ENCODE assay signal across 10 cellular contexts in genomic region chr7:43873300-43873699, GRCh38. TPM values are rescaled to one million over a fixed set of nuclear protein-coding genes. Genes with fewer than 3 reads are reported as not detected.
DNase-seq lines count a peak whose midpoint lies in the region; ATAC-seq and TF ChIP-seq lines count a peak whose summit lies in the region.
"Had no signal": no experiment of that assay in that cellular context is flagged by ENCODE, and none has a peak within 500 bp of the region (broad histone marks: within the 10 kb centered on the region; RNA-seq: fewer than 3 reads in every experiment).

No MANE protein-coding gene starts in this region.

- H3K36me3 ChIP-seq in body of pancreas (replicated peaks in 1 of 2; ENCODE audit: insufficient read depth in 1 of 2, low read depth in 2 of 2): peaks cover 6 to 7% of the 10 kb centered on the region in 2 donors
- peaks cover 24 to 32% of the 10 kb centered on the region in 2 donors for H3K36me3 ChIP-seq in thyroid gland

- no peak for TF ChIP-seq CTCF in body of pancreas (IDR thresholded peaks at IDR 0.05)
- TF ChIP-seq CTCF in thyroid gland (IDR thresholded peaks at IDR 0.05): no peak

- no peak overlapping the region for H3K27ac Mint-ChIP-seq in activated naive CD4-positive, alpha-beta T cell treated with anti-CD3 and anti-CD28 coated beads, Interleukin-2, amount 50 U/mL, for 72 hours
- H3K27ac Mint-ChIP-seq in stimulated activated memory B cell treated with anti-CD40 and anti-IgM and Interleukin-4, amounts not matched to agents 10 μg/mL and 1 μg/mL and 100 μg/mL, for 72 hours: no peak overlapping the region
- H3K27ac Mint-ChIP-seq: WTC11 had no signal

- H3K27ac ChIP-seq in body of pancreas (no peak overlapping the region), thyroid gland (peak overlapping the region in 2 of 3 donors; percentile 13 to 40)

- DNase-seq in HCEC 1CT (peak; percentile 81), body of pancreas (peak in 3 of 4 donors; percentile 37 to 54 (median 41)), hepatic stellate cell (ENCODE audit: low spot score) (peak; percentile 73), thyroid gland (no peak), NCI-H187 (lab: John Stamatoyannopoulos, UW) (no peak), D341Med (ENCODE audit: low spot score) (no peak)
- DNase-seq in activated naive CD4-positive, alpha-beta T cell treated with anti-CD3 and anti-CD28 coated beads, Interleukin-2, amount 50 U/mL, for 72 hours (ENCODE audit: low spot score in 2 of 2): no peak
- DNase-seq: NCI-H748 treated with DMSO at 0.1 percent for 48 hours had no signal

- H3K9me3 ChIP-seq in body of pancreas (no peaks in the 10 kb centered on the region), thyroid gland (no peaks in the 10 kb centered on the region)

- TF ChIP-seq POLR2A in body of pancreas (IDR thresholded peaks at IDR 0.05): no peak
- no peak for TF ChIP-seq POLR2A in thyroid gland (IDR thresholded peaks at IDR 0.05)

- H3K27me3 ChIP-seq in body of pancreas (no peaks in the 10 kb centered on the region), thyroid gland (no peaks in the 10 kb centered on the region)

- ATAC-seq in body of pancreas: no peak
- no peak for ATAC-seq in activated naive CD4-positive, alpha-beta T cell treated with anti-CD3 and anti-CD28 coated beads, Interleukin-2, amount 50 U/mL, for 72 hours
- ATAC-seq in stimulated activated memory B cell treated with anti-CD40 and anti-IgM and Interleukin-4, amounts not matched to agents 10 μg/mL and 1 μg/mL and 100 μg/mL, for 72 hours: no peak
- ATAC-seq: WTC11 had no signal

- H3K4me1 ChIP-seq in body of pancreas (peaks cover 9% of the 10 kb centered on the region), thyroid gland (peaks cover 5 to 18% of the 10 kb centered on the region in 2 donors)

- peaks cover 15 to 19% of the 10 kb centered on the region in 2 donors for H3K36me3 Mint-ChIP-seq in activated naive CD4-positive, alpha-beta T cell treated with anti-CD3 and anti-CD28 coated beads, Interleukin-2, amount 50 U/mL, for 72 hours
- H3K36me3 Mint-ChIP-seq in stimulated activated memory B cell treated with anti-CD40 and anti-IgM and Interleukin-4, amounts not matched to agents 10 μg/mL and 1 μg/mL and 100 μg/mL, for 72 hours: peaks cover 36% of the 10 kb centered on the region

- no peaks in the 10 kb centered on the region for H3K27me3 Mint-ChIP-seq in stimulated activated memory B cell treated with anti-CD40 and anti-IgM and Interleukin-4, amounts not matched to agents 10 μg/mL and 1 μg/mL and 100 μg/mL, for 72 hours

- intact Hi-C loops in body of pancreas (cut with DNase I) (no loop called here), thyroid gland (cut with DNase I) (no loop called here)

- H3K4me3 Mint-ChIP-seq in stimulated activated memory B cell treated with anti-CD40 and anti-IgM and Interleukin-4, amounts not matched to agents 10 μg/mL and 1 μg/mL and 100 μg/mL, for 72 hours: no peak overlapping the region
- H3K4me3 Mint-ChIP-seq: WTC11 had no signal

- peaks cover 0 to 5% of the 10 kb centered on the region in 2 donors for H3K9me3 Mint-ChIP-seq in activated naive CD4-positive, alpha-beta T cell treated with anti-CD3 and anti-CD28 coated beads, Interleukin-2, amount 50 U/mL, for 72 hours
- H3K9me3 Mint-ChIP-seq in stimulated activated memory B cell treated with anti-CD40 and anti-IgM and Interleukin-4, amounts not matched to agents 10 μg/mL and 1 μg/mL and 100 μg/mL, for 72 hours: no peaks in the 10 kb centered on the region
- H3K9me3 Mint-ChIP-seq: WTC11 had no signal

- WGBS in body of pancreas, 2 donors: 81% methylated on average over 5 of the region's 5 CpGs
- WGBS in thyroid gland, 2 donors: 95% methylated on average over 5 of the region's 5 CpGs

- H3K4me3 ChIP-seq in body of pancreas (no peak overlapping the region), thyroid gland (replicated peaks in 1 of 3) (no peak overlapping the region)

- H3K4me1 Mint-ChIP-seq in stimulated activated memory B cell treated with anti-CD40 and anti-IgM and Interleukin-4, amounts not matched to agents 10 μg/mL and 1 μg/mL and 100 μg/mL, for 72 hours: peaks cover 52% of the 10 kb centered on the region

RNA-seq across cellular contexts. Expression of gene MRPS24, which starts 4.0 kb away (rescaled TPM):
- total RNA-seq in body of pancreas (10 to 100 TPM; 81.7 to 99.9 TPM), thyroid gland (100 to 1,000 TPM in 1 of 4 donors, 10 to 100 TPM in 3; 52.2 to 110 (median 88.7) TPM)
- total RNA-seq in activated naive CD4-positive, alpha-beta T cell treated with anti-CD3 and anti-CD28 coated beads, Interleukin-2, amount 50 U/mL, for 72 hours: 100 to 1,000 TPM; 112 to 118 TPM

RNA-seq across cellular contexts. Expression of gene URGCP, which starts 33.1 kb away (rescaled TPM):
- total RNA-seq in body of pancreas: 10 to 100 TPM; 15.6 to 22.1 TPM
- 10 to 100 TPM; 33.2 to 51.6 (median 41.0) TPM for total RNA-seq in thyroid gland
- 10 to 100 TPM; 16.4 to 26.3 TPM for total RNA-seq in activated naive CD4-positive, alpha-beta T cell treated with anti-CD3 and anti-CD28 coated beads, Interleukin-2, amount 50 U/mL, for 72 hours

RNA-seq across cellular contexts. Expression of gene UBE2D4, which starts 52.9 kb away (rescaled TPM):
- 10 to 100 TPM; 16.5 to 18.4 TPM for total RNA-seq in body of pancreas
- 10 to 100 TPM; 28.2 to 50.4 (median 31.1) TPM for total RNA-seq in thyroid gland
- 1 to 10 TPM; 3.3 to 7.5 TPM for total RNA-seq in activated naive CD4-positive, alpha-beta T cell treated with anti-CD3 and anti-CD28 coated beads, Interleukin-2, amount 50 U/mL, for 72 hours

Comparison
In these comparisons a context has a peak if more than half of its experiments do, and no peak if none do; other contexts are left out.
1. DNase-seq: peak in HCEC 1CT (single experiment), body of pancreas (3 of 4) and hepatic stellate cell (single experiment); none in thyroid gland (0 of 2), NCI-H187 (0 of 2), activated naive CD4-positive, alpha-beta T cell treated with anti-CD3 and anti-CD28 coated beads, Interleukin-2, amount 50 U/mL, for 72 hours (0 of 2) and D341Med (single experiment).
2. H3K27ac ChIP-seq: peak in thyroid gland (2 of 3); none in body of pancreas (0 of 4).